ENCODE assay signal across 9 cellular contexts in the genomic region with DNA sequence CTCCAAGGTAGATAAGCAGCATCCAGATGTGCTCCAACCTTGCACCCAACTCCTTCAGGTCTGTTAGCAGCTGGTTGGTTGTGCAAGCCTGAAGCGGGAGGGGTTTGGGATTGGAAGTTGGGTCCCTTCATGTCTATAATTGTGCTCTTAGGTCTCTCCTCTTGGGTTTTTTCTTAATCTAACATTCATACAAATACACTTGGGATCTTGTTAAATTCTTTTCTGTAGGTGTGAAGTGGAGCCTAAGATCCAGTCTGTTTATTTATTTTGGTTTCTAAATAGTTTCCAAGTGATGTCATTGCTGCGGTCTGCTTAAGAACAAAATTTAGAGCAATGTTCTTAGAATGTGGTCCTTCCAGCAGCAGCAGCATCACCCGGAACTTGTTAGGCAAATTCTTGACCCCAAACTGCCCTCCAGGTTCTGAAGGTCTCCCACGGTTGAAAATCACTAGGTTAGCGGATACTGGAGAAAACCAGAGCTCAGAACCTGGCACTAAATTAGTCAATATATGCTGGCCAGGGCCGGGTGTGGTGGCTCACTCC. TPM values are rescaled to one million over a fixed set of nuclear protein-coding genes. Genes with fewer than 3 reads are reported as not detected.
A peak's percentile ranks its signal among the peaks of the same experiment; 100 is the strongest.
DNase-seq lines count a peak whose midpoint lies in the region; ATAC-seq, FAIRE-seq and TF ChIP-seq lines count a peak whose summit lies in the region.
"Had no signal": no experiment of that assay in that cellular context is flagged by ENCODE, and none has a peak within 500 bp of the region (broad histone marks: within the 10 kb centered on the region; RNA-seq: fewer than 3 reads in every experiment).

No MANE protein-coding gene starts in this region.

- H3F3A ChIP-seq in smooth muscle cell (ENCODE audit: low read depth) = peaks cover 21% of the 10 kb centered on the region

- no peaks in the 10 kb centered on the region for H3K9me3 ChIP-seq in SJSA1 (replicated peaks)
- no peaks in the 10 kb centered on the region for H3K9me3 ChIP-seq in smooth muscle cell (replicated peaks; ENCODE audit: low read depth)

- H3K4me1 ChIP-seq in SJSA1 (replicated peaks) (peaks cover 49% of the 10 kb centered on the region), smooth muscle cell (ENCODE audit: low read depth) (no peaks in the 10 kb centered on the region)

- no peak for DNase-seq in GM12891 (ENCODE audit: insufficient read length, low spot score)
- peak; percentile 54 to 80 for DNase-seq in SJSA1 (ENCODE audit: low read depth in 1 of 2, low spot score in 2 of 2)
- peak; percentile 83 for DNase-seq in fibroblast of mammary gland (ENCODE audit: low read depth)
- DNase-seq in smooth muscle cell (lab: John Stamatoyannopoulos, UW; ENCODE audit: unreplicated experiment) = no peak
- DNase-seq in GOT3 (lab: John Stamatoyannopoulos, UW) = no peak
- DNase-seq: stimulated activated CD4-positive, alpha-beta T cell treated with anti-CD3 and anti-CD28 coated beads, Interleukin-4, amount 100 ng/mL, for 4 hours had no signal

- H3K4me3 ChIP-seq in SJSA1 (no peak overlapping the region), fibroblast of mammary gland (ENCODE audit: control insufficient read depth, low read depth, low read length) (no peak overlapping the region), smooth muscle cell (no peak overlapping the region)

- no peak for ATAC-seq in HG03045 (IDR thresholded peaks at IDR 0.05; ENCODE audit: unreplicated experiment)
- ATAC-seq in HG03520 (IDR thresholded peaks at IDR 0.05; ENCODE audit: unreplicated experiment) = no peak
- ATAC-seq in HG03175 (IDR thresholded peaks at IDR 0.05; ENCODE audit: unreplicated experiment) = no peak

- H3K27ac ChIP-seq in SJSA1 = no peak overlapping the region
- H3K27ac ChIP-seq in smooth muscle cell (ENCODE audit: low read depth) = peak overlapping the region; percentile 62

- no peaks in the 10 kb centered on the region for H4K20me1 ChIP-seq in smooth muscle cell (ENCODE audit: low read depth)

- peaks cover 22% of the 10 kb centered on the region for H3K79me2 ChIP-seq in smooth muscle cell (ENCODE audit: low read depth)

- no peak for TF ChIP-seq CTCF in fibroblast of mammary gland (conservative IDR thresholded peaks at IDR 0.05; ENCODE audit: control insufficient read depth, insufficient read depth, low read depth, low read length)
- TF ChIP-seq CTCF in smooth muscle cell (IDR thresholded peaks at IDR 0.05; ENCODE audit: borderline replicate concordance, insufficient read depth, poor library complexity, severe bottlenecking) = no peak

- FAIRE-seq in GM12891 (lab: Jason Lieb, UNC) = no peak

- no peak overlapping the region for H2AFZ ChIP-seq in smooth muscle cell (ENCODE audit: low read depth)

- no peaks in the 10 kb centered on the region for H3K27me3 ChIP-seq in SJSA1 (replicated peaks)
- H3K27me3 ChIP-seq in smooth muscle cell (ENCODE audit: low read depth) = no peaks in the 10 kb centered on the region

- no peak for TF ChIP-seq POLR2A in GM12891 (IDR thresholded peaks at IDR 0.05; ENCODE audit: low read depth, low read length)

- H3K36me3 ChIP-seq in SJSA1 = peaks cover 45% of the 10 kb centered on the region
- H3K36me3 ChIP-seq in smooth muscle cell (ENCODE audit: low read depth) = no peaks in the 10 kb centered on the region

- H3K9ac ChIP-seq in smooth muscle cell (ENCODE audit: low read depth) = peak overlapping the region; percentile 60

- peak overlapping the region; percentile 47 for H3K4me2 ChIP-seq in smooth muscle cell

- 43% methylated on average over 6 of the region's 6 CpGs for WGBS in smooth muscle cell (ENCODE audit: low lambda C conversion rate)

TF ChIP-seq in GM12891, 5 proteins besides CTCF, POLR2A, EP300 and RAD21:
- TF ChIP-seq POLR2AphosphoS5 (IDR thresholded peaks at IDR 0.05; ENCODE audit: low read depth, low read length) (peak; percentile 76; the same call in 1 of the 2 replicates), POU2F2 (IDR thresholded peaks at IDR 0.05; ENCODE audit: low read depth, low read length) (no peak), TAF1 (IDR thresholded peaks at IDR 0.05; ENCODE audit: low read depth, low read length) (no peak), PAX5 (IDR thresholded peaks at IDR 0.05; ENCODE audit: insufficient read depth, low read length, severe bottlenecking) (no peak)
TF ChIP-seq in GM12891: peak in this region for 1.

RNA-seq across cellular contexts. Expression of a gene that starts 5.3 kb away (rescaled TPM):
- 104 TPM for polyA plus RNA-seq in GM12891 (2012; ENCODE audit: low read depth, missing spikeins)
- 187 and 249 TPM in 2 replicates for total RNA-seq in SJSA1 (2014; rRNA removed; shearing (Covaris generic))
- 25.8 and 35.1 TPM in 2 replicates for total RNA-seq in smooth muscle cell
- polyA plus RNA-seq in smooth muscle cell = 61.2 and 66.5 TPM in 2 replicates

RNA-seq across cellular contexts. Expression of a gene that starts 9.4 kb away (rescaled TPM):
- polyA plus RNA-seq in GM12891 (2012; ENCODE audit: low read depth, missing spikeins) = 0.58 TPM
- not detected in 2 replicates for total RNA-seq in SJSA1 (2014; rRNA removed; shearing (Covaris generic))
- 1.7 TPM in 1 of 2 replicates, not detected in the other for total RNA-seq in smooth muscle cell
- polyA plus RNA-seq in smooth muscle cell = 0.78 and 1.2 TPM in 2 replicates

RNA-seq across cellular contexts. Expression of a gene that starts 15.9 kb away (rescaled TPM):
- 1.4 TPM for polyA plus RNA-seq in GM12891 (2012; ENCODE audit: low read depth, missing spikeins)
- 19.7 and 55.0 TPM in 2 replicates for total RNA-seq in SJSA1 (2014; rRNA removed; shearing (Covaris generic))
- 10.9 and 14.7 TPM in 2 replicates for total RNA-seq in smooth muscle cell
- 14.4 and 17.8 TPM in 2 replicates for polyA plus RNA-seq in smooth muscle cell

RNA-seq across cellular contexts. Expression of a gene that starts 26.0 kb away (rescaled TPM):
- 19.2 TPM for polyA plus RNA-seq in GM12891 (2012; ENCODE audit: low read depth, missing spikeins)
- 11.1 and 19.2 TPM in 2 replicates for total RNA-seq in SJSA1 (2014; rRNA removed; shearing (Covaris generic))
- total RNA-seq in smooth muscle cell = 15.3 and 19.4 TPM in 2 replicates
- polyA plus RNA-seq in smooth muscle cell = 52.6 and 55.4 TPM in 2 replicates

RNA-seq across cellular contexts. Expression of a gene that starts 26.0 kb away (rescaled TPM):
- polyA plus RNA-seq in GM12891 (2012; ENCODE audit: low read depth, missing spikeins) = not detected
- total RNA-seq in SJSA1 (2014; rRNA removed; shearing (Covaris generic)) = not detected in 2 replicates
- not detected in 2 replicates for total RNA-seq in smooth muscle cell
- polyA plus RNA-seq in smooth muscle cell = 0.64 TPM in 1 of 2 replicates, not detected in the other

Comparison
In these comparisons a context has a peak if more than half of its experiments do, and no peak if none do; other contexts are left out.
1. DNase-seq: peak in SJSA1 (2 of 2) and fibroblast of mammary gland (single experiment); none in GM12891 (single experiment), smooth muscle cell (single experiment) and GOT3 (single experiment).